Comparison of ENCODE assay signal across 35 cellular contexts in the genomic region with DNA sequence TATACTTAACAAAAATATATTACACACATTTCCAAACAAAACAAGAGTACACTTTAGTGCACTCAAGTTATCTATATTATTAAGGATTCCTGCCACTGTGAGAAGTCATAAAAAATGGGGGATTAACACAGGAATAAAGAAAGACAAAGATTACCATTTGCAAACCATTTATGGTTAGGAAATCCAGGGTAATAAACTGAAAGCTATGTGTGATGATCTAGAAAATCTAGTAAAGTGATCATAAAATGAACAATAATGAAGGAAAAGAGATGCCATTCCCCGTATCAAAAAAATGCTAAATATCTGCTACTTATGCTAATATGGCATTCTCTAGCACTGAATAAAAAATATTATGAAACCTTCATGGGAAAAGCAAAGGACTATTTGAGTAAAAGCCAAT.
"Had no signal": no experiment of that assay in that cellular context is flagged by ENCODE, and none has a peak within 500 bp of the region (broad histone marks: within the 10 kb centered on the region; RNA-seq: fewer than 3 reads in every experiment).

No MANE protein-coding gene starts in this region.

- H3K9me3 ChIP-seq: MG63 had no signal

- H3K27me3 ChIP-seq: MG63 had no signal

- H3K4me3 ChIP-seq: MG63 had no signal

- DNase-seq: Kasumi-1, MG63, MM.1S, MV-4-11, NCI-H1048, NCI-H1092, NCI-H1092 treated with DMSO at 0.1 percent for 48 hours, NCI-H1105, NCI-H1105 treated with DMSO at 0.1 percent for 48 hours, NCI-H1417, NCI-H1417 treated with DMSO at 0.1 percent for 48 hours, NCI-H1436, NCI-H1436 treated with DMSO at 0.1 percent for 48 hours, NCI-H146, NCI-H1694, NCI-H1694 treated with DMSO at 0.1 percent for 48 hours, NCI-H187, NCI-H187 treated with DMSO at 0.1 percent for 48 hours, NCI-H1930, NCI-H2029, NCI-H2029 treated with DMSO at 0.1 percent for 48 hours, NCI-H2081, NCI-H2081 treated with DMSO at 0.1 percent for 48 hours, NCI-H2107, NCI-H2171, NCI-H2171 treated with DMSO at 0.1 percent for 48 hours, NCI-H2227 treated with DMSO at 0.1 percent for 48 hours, NCI-H226, NCI-H345, NCI-H446, NCI-H446 treated with DMSO at 0.1 percent for 48 hours, NCI-H510A, NCI-H510A treated with DMSO at 0.1 percent for 48 hours, NCI-H524, NCI-H524 treated with DMSO at 0.1 percent for 48 hours had no signal

- H3K36me3 ChIP-seq: MG63 had no signal
